8 cellular contexts compared by ENCODE assay signal in genomic region chr5:151239237-151239861, GRCh38.
DNase-seq lines count a peak whose midpoint lies in the region; ATAC-seq and TF ChIP-seq lines count a peak whose summit lies in the region.

No MANE protein-coding gene starts in this region.

- in situ Hi-C loops in ACHN (cut with HindIII; ENCODE audit: low pct_ligation_motif_present, low pct_unique_long_range_greater_than_20kb, low sequenced_read_pairs) (no loop called here), T47D (cut with HindIII; ENCODE audit: low pct_unique_long_range_greater_than_20kb, low sequenced_read_pairs) (no loop called here)

- DNase-seq in ACHN (peak; percentile 41), GM10248 (ENCODE audit: extremely low spot score) (peak; percentile 73), SHP77 treated with DMSO at 0.1 percent for 48 hours (lab: John Stamatoyannopoulos, UW) (peak; percentile 22), T47D (ENCODE audit: low read depth in 1 of 2, low spot score in 1 of 2) (peak; percentile 77 to 78), islet precursor cell (peak; percentile 69)
- peak; percentile 58 for DNase-seq in stimulated activated CD4-positive, alpha-beta T cell treated with anti-CD3 and anti-CD28 coated beads, Interleukin-1b, Interleukin-23, amount 100 ng/mL, for 48 hours

- CTCF ChIA-PET in GM10248 (lab: Yijun Ruan, JAX), result interaction anchor here (1.0 to 6.3 kb wide), 9 partner anchors 8 to 173 kb away, joined by 3 to 54 read pairs (median 8); partner anchors contain the start of genes CCDC69 and GM2A

- POLR2A ChIA-PET in GM10248 (lab: Yijun Ruan, JAX), result interaction anchor here (1.5 to 4.1 kb wide), 2 partner anchors 13 kb away, joined by 8 to 24 read pairs; partner anchors contain the start of gene GM2A

- peak; percentile 40 for ATAC-seq in HG03432 (IDR thresholded peaks at IDR 0.05; ENCODE audit: unreplicated experiment)
- ATAC-seq in HG02642 (IDR thresholded peaks at IDR 0.05; ENCODE audit: poor library complexity, unreplicated experiment), result no peak

- TF ChIP-seq CTCF in GM10248 (IDR thresholded peaks at IDR 0.05; ENCODE audit: control extremely low read depth, extremely low read depth, low read depth, missing control alignments), result no peak

Comparison
In these comparisons a context has a peak if more than half of its experiments do, and no peak if none do; other contexts are left out.
1. DNase-seq: peak in every context shown above with its lines; median percentile 78 in T47D; 73 in GM10248; 69 in islet precursor cell; 58 in stimulated activated CD4-positive, alpha-beta T cell treated with anti-CD3 and anti-CD28 coated beads, Interleukin-1b, Interleukin-23, amount 100 ng/mL, for 48 hours; 41 in ACHN; 22 in SHP77 treated with DMSO at 0.1 percent for 48 hours.